ENCODE assay signal across 1 cellular context in genomic region chr7:150323682-150324365, GRCh38.
TF ChIP-seq lines count a peak whose summit lies in the region.

No MANE protein-coding gene starts in this region.

TF ChIP-seq in H1, 55 proteins besides CTCF, POLR2A, EP300 and RAD21:
- TF ChIP-seq E2F6 (IDR thresholded peaks at IDR 0.05) (0 out of 2 replicates have a peak, but pooled peaks have one; percentile 6), TCF12 (IDR thresholded peaks at IDR 0.05; ENCODE audit: low read depth, low read length) (no peak)
